Comparison of ENCODE assay signal across 8 cellular contexts in genomic region chr3:101676765-101677435, GRCh38. TPM values are rescaled to one million over a fixed set of nuclear protein-coding genes. Genes with fewer than 3 reads are reported as not detected.
DNase-seq lines count a peak whose midpoint lies in the region; ATAC-seq, FAIRE-seq and TF ChIP-seq lines count a peak whose summit lies in the region.

TSS of gene ZBTB11 (minus strand) at chr3:101677132. CDS start at chr3:101676914, 218 bp downstream.

- peak within 1 kb of the TSS; percentile 95 for H3K4me3 Mint-ChIP-seq in activated T-cell treated with anti-CD3 and anti-CD28 coated beads, Interleukin-2, amount 50 U/mL, for 4 hours

- peaks cover 50% of the 10 kb centered on the region for H3K4me1 Mint-ChIP-seq in activated T-cell treated with anti-CD3 and anti-CD28 coated beads, Interleukin-2, amount 50 U/mL, for 4 hours (ENCODE audit: low read depth)

- H3K9me3 ChIP-seq in neuron (ENCODE audit: low read length) (no peaks in the 10 kb centered on the region), suprapubic skin (no peaks in the 10 kb centered on the region)

- DNase-seq in D721Med (ENCODE audit: insufficient read length, low spot score) (peak; percentile 41), LHCN-M2 (ENCODE audit: low read depth) (peak; percentile 100), fibroblast of the aortic adventitia (ENCODE audit: low read depth) (peak; percentile 100), suprapubic skin (ENCODE audit: low spot score in 2 of 2) (peak; percentile 100), GF-D8 (lab: John Stamatoyannopoulos, UW) (no peak)
- peak; percentile 100 for DNase-seq in activated T-cell treated with anti-CD3 and anti-CD28 coated beads, Interleukin-2, amount 50 U/mL, for 4 hours

- no peaks in the 10 kb centered on the region for H3K27me3 Mint-ChIP-seq in activated T-cell treated with anti-CD3 and anti-CD28 coated beads, Interleukin-2, amount 50 U/mL, for 4 hours (ENCODE audit: low read depth)

- H3K9me3 Mint-ChIP-seq in activated T-cell treated with anti-CD3 and anti-CD28 coated beads, Interleukin-2, amount 50 U/mL, for 4 hours, result no peaks in the 10 kb centered on the region

- peaks cover 4% of the 10 kb centered on the region for H3K4me1 ChIP-seq in neuron (ENCODE audit: insufficient read depth, low read length)
- peaks cover 36% of the 10 kb centered on the region for H3K4me1 ChIP-seq in suprapubic skin

- WGBS in suprapubic skin, result 0% methylated on average over 32 of the region's 57 CpGs

- H3K27ac ChIP-seq in suprapubic skin, result peak within 1 kb of the TSS; percentile 99

- H3K27me3 ChIP-seq in neuron (ENCODE audit: insufficient read depth, low read length), result no peaks in the 10 kb centered on the region
- no peaks in the 10 kb centered on the region for H3K27me3 ChIP-seq in suprapubic skin

- peak in 1 of 2 donors; percentile 67 for TF ChIP-seq POLR2A in suprapubic skin (IDR thresholded peaks at IDR 0.05)

- H2AFZ ChIP-seq in neuron (ENCODE audit: low read depth, low read length), result peak within 1 kb of the TSS; percentile 80

- H3K36me3 ChIP-seq in neuron (ENCODE audit: insufficient read depth, low read length) (peaks cover 21% of the 10 kb centered on the region), suprapubic skin (peaks cover 26% of the 10 kb centered on the region)

- no peak for FAIRE-seq in D721Med (lab: Jason Lieb, UNC)

- TF ChIP-seq CTCF in D721Med (IDR thresholded peaks at IDR 0.05; ENCODE audit: insufficient read depth, missing control alignments) (peak; percentile 69), fibroblast of the aortic adventitia (IDR thresholded peaks at IDR 0.05; ENCODE audit: insufficient read depth, low read length) (peak; percentile 62), suprapubic skin (IDR thresholded peaks at IDR 0.05) (peak; percentile 33 to 48)

- ATAC-seq in GM21723 (IDR thresholded peaks at IDR 0.05; ENCODE audit: unreplicated experiment), result peak; percentile 73
- ATAC-seq in activated T-cell treated with anti-CD3 and anti-CD28 coated beads, Interleukin-2, amount 50 U/mL, for 4 hours, result peak; percentile 65 to 71

- no peak for TF ChIP-seq EP300 in suprapubic skin (IDR thresholded peaks at IDR 0.05)

- H3K4me3 ChIP-seq in fibroblast of the aortic adventitia (ENCODE audit: low read depth, low read length), result peak within 1 kb of the TSS; percentile 97
- H3K4me3 ChIP-seq in neuron (ENCODE audit: low read length), result peak within 1 kb of the TSS; percentile 82
- peak within 1 kb of the TSS; percentile 100 for H3K4me3 ChIP-seq in suprapubic skin

- H3K36me3 Mint-ChIP-seq in activated T-cell treated with anti-CD3 and anti-CD28 coated beads, Interleukin-2, amount 50 U/mL, for 4 hours (ENCODE audit: insufficient read depth), result peaks cover 19% of the 10 kb centered on the region

RNA-seq across cellular contexts. Expression of gene ZBTB11, which starts in this region (rescaled TPM):
- total RNA-seq in LHCN-M2 (2014; rRNA removed) (19.1 and 19.2 TPM in 2 replicates), fibroblast of the aortic adventitia (ENCODE audit: low replicate concordance) (21.4 and 23.1 TPM in 2 replicates), suprapubic skin (10 to 100 TPM; 27.3 to 47.8 (median 29.2) TPM)
- polyA plus RNA-seq in LHCN-M2 (2012), result 4.0 TPM
- 10 to 100 TPM; 24.1 to 25.8 (median 24.8) TPM for total RNA-seq in activated T-cell treated with anti-CD3 and anti-CD28 coated beads, Interleukin-2, amount 50 U/mL, for 4 hours
